12 cellular contexts compared by ENCODE assay signal in genomic region chr19:5993516-5994406, GRCh38. TPM values are rescaled to one million over a fixed set of nuclear protein-coding genes. Genes with fewer than 3 reads are reported as not detected.
A peak's percentile ranks its signal among the peaks of the same experiment; 100 is the strongest.
DNase-seq lines count a peak whose midpoint lies in the region; ATAC-seq and TF ChIP-seq lines count a peak whose summit lies in the region.
"Had no signal": no experiment of that assay in that cellular context is flagged by ENCODE, and none has a peak within 500 bp of the region (broad histone marks: within the 10 kb centered on the region; RNA-seq: fewer than 3 reads in every experiment).

No MANE protein-coding gene starts in this region.

- no peak for ATAC-seq in GM19452 (IDR thresholded peaks at IDR 0.05; ENCODE audit: unreplicated experiment)
- ATAC-seq in GM21423 (IDR thresholded peaks at IDR 0.05; ENCODE audit: unreplicated experiment) = no peak
- ATAC-seq: activated CD4-positive, alpha-beta T cell treated with anti-CD3 and anti-CD28 coated beads for 36 hours; mucosa of descending colon had no signal

- TF ChIP-seq CTCF in right atrium auricular region (IDR thresholded peaks at IDR 0.05) = no peak

- H3K4me3 ChIP-seq in H7 (ENCODE audit: insufficient read depth, low read depth, low read length) = no peak overlapping the region
- no peak overlapping the region for H3K4me3 ChIP-seq in adipocyte (ENCODE audit: low read length)
- H3K4me3 ChIP-seq in right atrium auricular region = peak overlapping the region in 1 of 2 donors; percentile 11
- no peak overlapping the region for H3K4me3 ChIP-seq in rectal smooth muscle tissue (ENCODE audit: low read length)
- H3K4me3 ChIP-seq: mucosa of descending colon had no signal

- H3K9me3 ChIP-seq in adipocyte (ENCODE audit: control insufficient read depth, low read length) (no peaks in the 10 kb centered on the region), right atrium auricular region (no peaks in the 10 kb centered on the region)
- H3K9me3 ChIP-seq: mucosa of descending colon had no signal

- H3K9ac ChIP-seq in adipocyte (ENCODE audit: low read length) (no peak overlapping the region), rectal smooth muscle tissue (ENCODE audit: low read length) (no peak overlapping the region)

- no peaks in the 10 kb centered on the region for H3K4me1 ChIP-seq in adipocyte (ENCODE audit: control insufficient read depth, insufficient read depth, low read length)
- H3K4me1 ChIP-seq in right atrium auricular region = peaks cover 0 to 11% of the 10 kb centered on the region in 2 donors
- peaks cover 13% of the 10 kb centered on the region for H3K4me1 ChIP-seq in rectal smooth muscle tissue (ENCODE audit: control insufficient read depth, insufficient read depth, low read length)

- peak; percentile 51 for DNase-seq in H7
- DNase-seq in adipocyte (ENCODE audit: low read depth) = peak; percentile 48
- DNase-seq in right atrium auricular region (ENCODE audit: low spot score) = peak; percentile 61
- no peak for DNase-seq in cerebellar nuclear complex (lab: John Stamatoyannopoulos, UW)
- DNase-seq in posterior cingulate gyrus = no peak
- DNase-seq: activated CD4-positive, alpha-beta T cell treated with anti-CD3 and anti-CD28 coated beads for 36 hours; KG1; mucosa of descending colon; NCI-H2029 treated with DMSO at 0.1 percent for 48 hours had no signal

- H3K27me3 ChIP-seq in H7 (ENCODE audit: control insufficient read depth, insufficient read depth, low read length) = no peaks in the 10 kb centered on the region
- H3K27me3 ChIP-seq in adipocyte (replicated peaks; ENCODE audit: control insufficient read depth, insufficient read depth, low read length) = no peaks in the 10 kb centered on the region
- H3K27me3 ChIP-seq in right atrium auricular region = no peaks in the 10 kb centered on the region
- no peaks in the 10 kb centered on the region for H3K27me3 ChIP-seq in rectal smooth muscle tissue (ENCODE audit: control insufficient read depth, insufficient read depth, low read length)

- intact Hi-C loops in posterior cingulate gyrus (cut with DNase I) = no loop called here

- H3K27ac ChIP-seq in right atrium auricular region (no peak overlapping the region), rectal smooth muscle tissue (ENCODE audit: low read depth, low read length) (peak overlapping the region; percentile 56)

- no peaks in the 10 kb centered on the region for H3K36me3 ChIP-seq in H7 (replicated peaks; ENCODE audit: control insufficient read depth, insufficient read depth, low read length)
- peaks cover 16% of the 10 kb centered on the region for H3K36me3 ChIP-seq in adipocyte (ENCODE audit: control insufficient read depth, insufficient read depth, low read length, severe bottlenecking)
- H3K36me3 ChIP-seq in right atrium auricular region = peaks cover 30% of the 10 kb centered on the region
- H3K36me3 ChIP-seq in rectal smooth muscle tissue (ENCODE audit: control insufficient read depth, insufficient read depth, low read length) = peaks cover 8% of the 10 kb centered on the region

RNA-seq across cellular contexts. Expression of gene RANBP3, which starts 15.8 kb away (rescaled TPM):
- 73.7 and 79.7 TPM in 2 replicates for total RNA-seq in H7 (2014; rRNA removed; shearing (Covaris generic))
- 10 to 100 TPM; 53.6 to 54.7 TPM for total RNA-seq in right atrium auricular region

Comparison
In these comparisons a context has a peak if more than half of its experiments do, and no peak if none do; other contexts are left out.
1. DNase-seq: peak in H7 (single experiment), adipocyte (single experiment) and right atrium auricular region (single experiment); none in cerebellar nuclear complex (0 of 2) and posterior cingulate gyrus (0 of 10).